ENCODE assay signal across 8 cellular contexts in the genomic region with DNA sequence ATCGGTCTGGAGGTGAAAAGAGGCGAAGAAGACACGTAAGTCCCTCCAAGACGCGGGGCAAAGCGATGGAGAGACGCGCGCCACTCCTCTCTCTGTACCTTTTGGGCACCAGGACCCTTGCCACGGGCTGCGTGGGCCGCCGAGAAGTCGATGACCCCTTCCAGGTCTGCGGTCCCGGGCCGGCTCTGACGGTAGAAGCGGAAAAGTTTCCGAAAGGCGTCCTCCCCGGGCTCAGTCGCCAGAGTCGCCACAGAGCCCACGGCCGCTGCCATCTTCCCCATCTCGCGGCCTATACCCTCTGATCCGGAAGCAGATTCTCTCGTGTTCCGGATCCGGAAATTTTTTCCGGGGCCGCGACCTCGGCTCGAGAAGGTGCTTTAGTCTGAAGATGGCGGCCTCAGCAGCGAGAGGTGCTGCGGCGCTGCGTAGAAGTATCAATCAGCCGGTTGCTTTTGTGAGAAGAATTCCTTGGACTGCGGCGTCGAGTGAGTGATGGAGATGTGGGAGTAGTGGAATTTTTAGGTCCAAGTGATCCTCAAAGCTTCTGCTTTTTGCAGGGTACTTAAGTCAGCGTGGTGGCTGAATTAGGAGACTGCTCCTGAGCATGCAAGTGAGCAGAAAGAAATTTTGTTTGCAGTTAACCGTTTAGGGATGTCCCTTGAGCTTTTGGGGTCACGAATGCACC. TPM values are rescaled to one million over a fixed set of nuclear protein-coding genes. Genes with fewer than 3 reads are reported as not detected.
DNase-seq lines count a peak whose midpoint lies in the region; ATAC-seq and TF ChIP-seq lines count a peak whose summit lies in the region.

A gene with protein sequence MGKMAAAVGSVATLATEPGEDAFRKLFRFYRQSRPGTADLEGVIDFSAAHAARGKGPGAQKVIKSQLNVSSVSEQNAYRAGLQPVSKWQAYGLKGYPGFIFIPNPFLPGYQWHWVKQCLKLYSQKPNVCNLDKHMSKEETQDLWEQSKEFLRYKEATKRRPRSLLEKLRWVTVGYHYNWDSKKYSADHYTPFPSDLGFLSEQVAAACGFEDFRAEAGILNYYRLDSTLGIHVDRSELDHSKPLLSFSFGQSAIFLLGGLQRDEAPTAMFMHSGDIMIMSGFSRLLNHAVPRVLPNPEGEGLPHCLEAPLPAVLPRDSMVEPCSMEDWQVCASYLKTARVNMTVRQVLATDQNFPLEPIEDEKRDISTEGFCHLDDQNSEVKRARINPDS (minus strand): TSS at position 300 of the 685 bp plus-strand sequence. CDS start 19 bp downstream, at position 281.
A gene (plus strand): TSS at position 380 of the 685 bp plus-strand sequence. CDS start 9 bp downstream, at position 389.

- H3K4me1 ChIP-seq in BE2C (peaks cover 4% of the 10 kb centered on the region), colonic mucosa (peaks cover 17% of the 10 kb centered on the region)

- TF ChIP-seq CTCF in BE2C (IDR thresholded peaks at IDR 0.05; ENCODE audit: low read depth, low read length) (no peak), colonic mucosa (IDR thresholded peaks at IDR 0.05) (no peak)

- H3K36me3 ChIP-seq in BE2C = peaks cover 42% of the 10 kb centered on the region
- H3K36me3 ChIP-seq in colonic mucosa = peaks cover 9% of the 10 kb centered on the region

- CTCF ChIA-PET in activated CD4-positive, alpha-beta T cell treated with anti-CD3 and anti-CD28 coated beads for 36 hours (lab: Charles Lee) = interaction anchor here (1.0 kb wide), 1 partner anchor 92 kb away, joined by 3 read pairs; a partner anchor contains a TSS

- H3K27me3 Mint-ChIP-seq in activated CD4-positive, alpha-beta T cell treated with anti-CD3 and anti-CD28 coated beads for 36 hours = no peaks in the 10 kb centered on the region

- peaks cover 39% of the 10 kb centered on the region for H3K36me3 Mint-ChIP-seq in activated CD4-positive, alpha-beta T cell treated with anti-CD3 and anti-CD28 coated beads for 36 hours (ENCODE audit: low read depth)

- H3K9me3 Mint-ChIP-seq in activated CD4-positive, alpha-beta T cell treated with anti-CD3 and anti-CD28 coated beads for 36 hours (ENCODE audit: low read depth) = no peaks in the 10 kb centered on the region

- H3K4me3 ChIP-seq in BE2C (ENCODE audit: low read depth, low read length) = peak within 1 kb of the TSS; percentile 89
- H3K4me3 ChIP-seq in colonic mucosa = peak within 1 kb of the TSS; percentile 98

- peak within 1 kb of the TSS; percentile 94 for H3K27ac Mint-ChIP-seq in activated CD4-positive, alpha-beta T cell treated with anti-CD3 and anti-CD28 coated beads for 36 hours

- H3K4me3 Mint-ChIP-seq in activated CD4-positive, alpha-beta T cell treated with anti-CD3 and anti-CD28 coated beads for 36 hours = peak within 1 kb of the TSS; percentile 95

- intact Hi-C loops in activated CD4-positive, alpha-beta T cell treated with anti-CD3 and anti-CD28 coated beads for 36 hours (cut with DNase I, micrococcal nuclease) = loop anchor here (1.0 to 5.0 kb wide), 12 partner anchors 53 to 611 kb away; a partner anchor contains a TSS
- intact Hi-C loops in colonic mucosa (cut with DNase I) = loop anchor here (2.0 to 10.0 kb wide), 2 partner anchors 53 to 253 kb away; a partner anchor contains a TSS

- POLR2A ChIA-PET in activated CD4-positive, alpha-beta T cell treated with anti-CD3 and anti-CD28 coated beads for 36 hours (lab: Charles Lee) = no interaction called here

- peak; percentile 97 for ATAC-seq in HG03439 (IDR thresholded peaks at IDR 0.05; ENCODE audit: unreplicated experiment)
- peak; percentile 98 for ATAC-seq in activated CD4-positive, alpha-beta T cell treated with anti-CD3 and anti-CD28 coated beads for 36 hours

- peak within 1 kb of the TSS; percentile 71 to 82 for H3K9ac ChIP-seq in colonic mucosa (ENCODE audit: low read depth in 2 of 2, low read length in 2 of 2)

- H3K27ac ChIP-seq in colonic mucosa (peak within 1 kb of the TSS; percentile 41), layer of hippocampus (ENCODE audit: low read depth, low read length) (peak within 1 kb of the TSS; percentile 30)

- H3K27me3 ChIP-seq in BE2C (no peaks in the 10 kb centered on the region), colonic mucosa (no peaks in the 10 kb centered on the region), layer of hippocampus (ENCODE audit: control insufficient read depth, insufficient read depth, low read length) (no peaks in the 10 kb centered on the region)

- peaks cover 45% of the 10 kb centered on the region for H3K4me1 Mint-ChIP-seq in activated CD4-positive, alpha-beta T cell treated with anti-CD3 and anti-CD28 coated beads for 36 hours

- peak; percentile 89 for DNase-seq in BE2C
- peak; percentile 88 for DNase-seq in GM19238 (ENCODE audit: insufficient read length, low spot score)
- DNase-seq in NCI-H510A (lab: John Stamatoyannopoulos, UW) = peak; percentile 72
- peak; percentile 93 for DNase-seq in activated CD4-positive, alpha-beta T cell treated with anti-CD3 and anti-CD28 coated beads for 36 hours
- DNase-seq in colonic mucosa = peak; percentile 93
- peak; percentile 72 to 80 for DNase-seq in stimulated activated CD4-positive, alpha-beta T cell treated with anti-CD3 and anti-CD28 coated beads, Interleukin-1b, Interleukin-23, amount 100 ng/mL, for 4 hours (ENCODE audit: low read depth in 2 of 2)

- H3K9me3 ChIP-seq in BE2C (no peaks in the 10 kb centered on the region), colonic mucosa (no peaks in the 10 kb centered on the region)

RNA-seq across cellular contexts. Expression of the first gene that starts in this region (rescaled TPM):
- polyA plus RNA-seq in BE2C (2012; ENCODE audit: insufficient read depth, insufficient read length, low read depth) = 14.6 TPM
- 10 to 100 TPM; 16.3 to 16.8 TPM for total RNA-seq in activated CD4-positive, alpha-beta T cell treated with anti-CD3 and anti-CD28 coated beads for 36 hours
- 10 to 100 TPM; 11.5 to 13.3 TPM for total RNA-seq in colonic mucosa

RNA-seq across cellular contexts. Expression of the second gene that starts in this region (rescaled TPM):
- 363 TPM for polyA plus RNA-seq in BE2C (2012; ENCODE audit: insufficient read depth, insufficient read length, low read depth)
- total RNA-seq in activated CD4-positive, alpha-beta T cell treated with anti-CD3 and anti-CD28 coated beads for 36 hours = 100 to 1,000 TPM; 143 to 156 TPM
- total RNA-seq in colonic mucosa = 100 to 1,000 TPM; 107 to 194 TPM

Comparison
In these comparisons a context has a peak if more than half of its experiments do, and no peak if none do; other contexts are left out.
1. Peak in every context shown above with its lines: DNase-seq, ATAC-seq, H3K4me3 ChIP-seq and H3K27ac ChIP-seq.